ENCODE assay signal across 24 cellular contexts in the genomic region with DNA sequence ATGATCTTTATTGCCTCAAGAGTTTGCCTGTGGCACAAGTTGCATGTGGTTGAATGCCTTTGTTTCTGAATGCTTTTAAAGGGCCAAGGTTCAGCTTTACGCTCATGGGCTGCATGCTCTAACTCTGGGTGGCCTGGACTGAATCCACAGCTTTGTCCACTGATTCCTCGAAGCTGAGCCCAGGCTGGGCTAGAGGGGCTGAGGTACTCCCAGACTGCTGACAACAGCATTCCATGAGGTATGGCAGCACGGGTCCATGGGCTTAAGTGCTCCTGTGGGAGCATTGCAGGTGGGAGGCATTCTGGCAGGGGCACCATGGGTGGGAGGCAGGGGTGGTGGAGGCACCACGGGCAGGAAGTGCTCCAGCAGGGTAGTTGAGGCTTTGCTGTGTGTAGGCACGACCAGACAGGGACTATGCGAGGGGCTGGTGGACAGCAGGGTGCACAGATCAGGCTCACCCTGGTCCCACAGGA.
DNase-seq lines count a peak whose midpoint lies in the region; ATAC-seq, FAIRE-seq and TF ChIP-seq lines count a peak whose summit lies in the region.
"Had no signal": no experiment of that assay in that cellular context is flagged by ENCODE, and none has a peak within 500 bp of the region (broad histone marks: within the 10 kb centered on the region; RNA-seq: fewer than 3 reads in every experiment).

No MANE protein-coding gene starts in this region.

- H3K27me3 Mint-ChIP-seq in neural crest cell (ENCODE audit: low read depth) = no peaks in the 10 kb centered on the region
- H3K27me3 Mint-ChIP-seq in chondrocyte (ENCODE audit: low read depth) = no peaks in the 10 kb centered on the region

- H3K27ac Mint-ChIP-seq in neural crest cell (ENCODE audit: unreplicated experiment) = peak overlapping the region; percentile 35
- no peak overlapping the region for H3K27ac Mint-ChIP-seq in chondrocyte (ENCODE audit: unreplicated experiment)
- H3K27ac Mint-ChIP-seq: B cell, CD14-positive monocyte, HFFc6 had no signal

- FAIRE-seq in HTR-8/SVneo (lab: Jason Lieb, UNC) (peak; percentile 78), urothelium cell line (lab: Jason Lieb, UNC) (peak; percentile 69)
- FAIRE-seq: A204.1 had no signal

- no peak for ATAC-seq in GM18498 (IDR thresholded peaks at IDR 0.05; ENCODE audit: unreplicated experiment)

- peaks cover 19% of the 10 kb centered on the region for H3K36me3 Mint-ChIP-seq in neural crest cell (ENCODE audit: low read depth)
- peaks cover 3% of the 10 kb centered on the region for H3K36me3 Mint-ChIP-seq in chondrocyte (ENCODE audit: low read depth)

- H3K4me3 Mint-ChIP-seq in neural crest cell = no peak overlapping the region
- H3K4me3 Mint-ChIP-seq in chondrocyte (ENCODE audit: unreplicated experiment) = no peak overlapping the region
- H3K4me3 Mint-ChIP-seq: B cell, CD14-positive monocyte, HFFc6 had no signal

- H3K4me1 Mint-ChIP-seq in neural crest cell = no peaks in the 10 kb centered on the region
- H3K4me1 Mint-ChIP-seq in chondrocyte (ENCODE audit: low read depth) = no peaks in the 10 kb centered on the region
- H3K4me1 Mint-ChIP-seq: B cell had no signal

- no peak for TF ChIP-seq CTCF in neural crest cell (conservative IDR thresholded peaks at IDR 0.05)
- no peak for TF ChIP-seq CTCF in chondrocyte (IDR thresholded peaks at IDR 0.05)

- peaks cover 11% of the 10 kb centered on the region for H3K9me3 Mint-ChIP-seq in neural crest cell
- peaks cover 17% of the 10 kb centered on the region for H3K9me3 Mint-ChIP-seq in chondrocyte (ENCODE audit: low read depth)

- DNase-seq in HTR-8/SVneo (ENCODE audit: insufficient read length, low spot score) = no peak
- DNase-seq in islet precursor cell = peak; percentile 56
- DNase-seq in neural crest cell (ENCODE audit: low read depth, low spot score) = no peak
- no peak for DNase-seq in urothelium cell line (ENCODE audit: low spot score)
- DNase-seq in hippocampal formation (lab: John Stamatoyannopoulos, UW) = no peak
- no peak for DNase-seq in chondrocyte (ENCODE audit: low spot score)
- DNase-seq: DMS53, GF-D8, H7, HFFc6, IMR-90, NCI-H1105, NCI-H146, NCI-H2029, NCI-H226, NCI-H510A treated with DMSO at 0.1 percent for 48 hours, NCI-H748 treated with DMSO at 0.1 percent for 48 hours, PC-9, RPMI8226, SIG-M5 had no signal
